In the genomic region with DNA sequence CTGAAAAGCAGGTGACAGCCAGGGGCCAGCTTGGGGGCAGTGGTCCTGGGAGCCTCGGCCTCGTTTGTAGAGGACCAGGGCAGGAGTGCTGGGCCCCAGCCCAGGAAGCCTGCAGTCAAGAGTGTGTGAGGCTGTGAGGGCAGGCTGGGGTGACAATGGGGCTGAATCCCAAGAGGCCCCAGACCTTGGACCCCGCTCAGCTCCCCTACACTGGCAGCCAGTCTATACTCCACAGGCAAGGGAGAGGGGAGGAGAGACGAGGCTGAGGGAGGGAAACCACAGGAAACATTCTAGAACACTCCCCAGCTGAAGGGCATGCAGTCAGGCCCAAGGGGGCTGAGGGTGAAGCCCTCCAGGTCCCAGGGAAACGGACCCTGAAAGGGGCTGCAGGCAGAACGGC, we compare ENCODE assay signal across 1 cellular context.
TF ChIP-seq lines count a peak whose summit lies in the region.

No MANE protein-coding gene starts in this region.

TF ChIP-seq in HepG2, 621 proteins besides CTCF, POLR2A, EP300 and RAD21 (continued from another document):
- TF ChIP-seq, protein P1, sequence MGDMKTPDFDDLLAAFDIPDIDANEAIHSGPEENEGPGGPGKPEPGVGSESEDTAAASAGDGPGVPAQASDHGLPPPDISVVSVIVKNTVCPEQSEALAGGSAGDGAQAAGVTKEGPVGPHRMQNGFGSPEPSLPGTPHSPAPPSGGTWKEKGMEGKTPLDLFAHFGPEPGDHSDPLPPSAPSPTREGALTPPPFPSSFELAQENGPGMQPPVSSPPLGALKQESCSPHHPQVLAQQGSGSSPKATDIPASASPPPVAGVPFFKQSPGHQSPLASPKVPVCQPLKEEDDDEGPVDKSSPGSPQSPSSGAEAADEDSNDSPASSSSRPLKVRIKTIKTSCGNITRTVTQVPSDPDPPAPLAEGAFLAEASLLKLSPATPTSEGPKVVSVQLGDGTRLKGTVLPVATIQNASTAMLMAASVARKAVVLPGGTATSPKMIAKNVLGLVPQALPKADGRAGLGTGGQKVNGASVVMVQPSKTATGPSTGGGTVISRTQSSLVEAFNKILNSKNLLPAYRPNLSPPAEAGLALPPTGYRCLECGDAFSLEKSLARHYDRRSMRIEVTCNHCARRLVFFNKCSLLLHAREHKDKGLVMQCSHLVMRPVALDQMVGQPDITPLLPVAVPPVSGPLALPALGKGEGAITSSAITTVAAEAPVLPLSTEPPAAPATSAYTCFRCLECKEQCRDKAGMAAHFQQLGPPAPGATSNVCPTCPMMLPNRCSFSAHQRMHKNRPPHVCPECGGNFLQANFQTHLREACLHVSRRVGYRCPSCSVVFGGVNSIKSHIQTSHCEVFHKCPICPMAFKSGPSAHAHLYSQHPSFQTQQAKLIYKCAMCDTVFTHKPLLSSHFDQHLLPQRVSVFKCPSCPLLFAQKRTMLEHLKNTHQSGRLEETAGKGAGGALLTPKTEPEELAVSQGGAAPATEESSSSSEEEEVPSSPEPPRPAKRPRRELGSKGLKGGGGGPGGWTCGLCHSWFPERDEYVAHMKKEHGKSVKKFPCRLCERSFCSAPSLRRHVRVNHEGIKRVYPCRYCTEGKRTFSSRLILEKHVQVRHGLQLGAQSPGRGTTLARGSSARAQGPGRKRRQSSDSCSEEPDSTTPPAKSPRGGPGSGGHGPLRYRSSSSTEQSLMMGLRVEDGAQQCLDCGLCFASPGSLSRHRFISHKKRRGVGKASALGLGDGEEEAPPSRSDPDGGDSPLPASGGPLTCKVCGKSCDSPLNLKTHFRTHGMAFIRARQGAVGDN (CRISPR knock-in tag; IDR thresholded peaks at IDR 0.05), result peak; percentile 87
- TF ChIP-seq HMG20A (CRISPR knock-in tag; IDR thresholded peaks at IDR 0.05; ENCODE audit: borderline replicate concordance) (no peak), ZSCAN25 (CRISPR knock-in tag; IDR thresholded peaks at IDR 0.05) (peak; percentile 89), KLF11 (CRISPR knock-in tag; IDR thresholded peaks at IDR 0.05) (no peak), ZNF598 (CRISPR knock-in tag; IDR thresholded peaks at IDR 0.05; ENCODE audit: borderline replicate concordance) (no peak), ZNF205 (CRISPR knock-in tag; IDR thresholded peaks at IDR 0.05) (no peak), ZNF225 (CRISPR knock-in tag; IDR thresholded peaks at IDR 0.05) (no peak), ZNF460 (CRISPR knock-in tag; IDR thresholded peaks at IDR 0.05; ENCODE audit: borderline replicate concordance) (no peak), PRMT3 (CRISPR knock-in tag; IDR thresholded peaks at IDR 0.05; ENCODE audit: borderline replicate concordance, low read depth) (no peak), ZNF317 (CRISPR knock-in tag; IDR thresholded peaks at IDR 0.05) (no peak), FOXP1 (IDR thresholded peaks at IDR 0.05) (no peak), FOXP1 (CRISPR knock-in tag; IDR thresholded peaks at IDR 0.05) (no peak), NFYC (CRISPR knock-in tag; IDR thresholded peaks at IDR 0.05) (no peak), ZMAT3 (CRISPR knock-in tag; conservative IDR thresholded peaks at IDR 0.05) (0 out of 2 replicates have a peak, but pooled peaks have one; percentile 18), ZNF773 (CRISPR knock-in tag; IDR thresholded peaks at IDR 0.05; ENCODE audit: borderline replicate concordance) (no peak)
- TF ChIP-seq, protein P2, sequence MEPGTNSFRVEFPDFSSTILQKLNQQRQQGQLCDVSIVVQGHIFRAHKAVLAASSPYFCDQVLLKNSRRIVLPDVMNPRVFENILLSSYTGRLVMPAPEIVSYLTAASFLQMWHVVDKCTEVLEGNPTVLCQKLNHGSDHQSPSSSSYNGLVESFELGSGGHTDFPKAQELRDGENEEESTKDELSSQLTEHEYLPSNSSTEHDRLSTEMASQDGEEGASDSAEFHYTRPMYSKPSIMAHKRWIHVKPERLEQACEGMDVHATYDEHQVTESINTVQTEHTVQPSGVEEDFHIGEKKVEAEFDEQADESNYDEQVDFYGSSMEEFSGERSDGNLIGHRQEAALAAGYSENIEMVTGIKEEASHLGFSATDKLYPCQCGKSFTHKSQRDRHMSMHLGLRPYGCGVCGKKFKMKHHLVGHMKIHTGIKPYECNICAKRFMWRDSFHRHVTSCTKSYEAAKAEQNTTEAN (CRISPR knock-in tag; conservative IDR thresholded peaks at IDR 0.05), result no peak
- TF ChIP-seq, protein P3, sequence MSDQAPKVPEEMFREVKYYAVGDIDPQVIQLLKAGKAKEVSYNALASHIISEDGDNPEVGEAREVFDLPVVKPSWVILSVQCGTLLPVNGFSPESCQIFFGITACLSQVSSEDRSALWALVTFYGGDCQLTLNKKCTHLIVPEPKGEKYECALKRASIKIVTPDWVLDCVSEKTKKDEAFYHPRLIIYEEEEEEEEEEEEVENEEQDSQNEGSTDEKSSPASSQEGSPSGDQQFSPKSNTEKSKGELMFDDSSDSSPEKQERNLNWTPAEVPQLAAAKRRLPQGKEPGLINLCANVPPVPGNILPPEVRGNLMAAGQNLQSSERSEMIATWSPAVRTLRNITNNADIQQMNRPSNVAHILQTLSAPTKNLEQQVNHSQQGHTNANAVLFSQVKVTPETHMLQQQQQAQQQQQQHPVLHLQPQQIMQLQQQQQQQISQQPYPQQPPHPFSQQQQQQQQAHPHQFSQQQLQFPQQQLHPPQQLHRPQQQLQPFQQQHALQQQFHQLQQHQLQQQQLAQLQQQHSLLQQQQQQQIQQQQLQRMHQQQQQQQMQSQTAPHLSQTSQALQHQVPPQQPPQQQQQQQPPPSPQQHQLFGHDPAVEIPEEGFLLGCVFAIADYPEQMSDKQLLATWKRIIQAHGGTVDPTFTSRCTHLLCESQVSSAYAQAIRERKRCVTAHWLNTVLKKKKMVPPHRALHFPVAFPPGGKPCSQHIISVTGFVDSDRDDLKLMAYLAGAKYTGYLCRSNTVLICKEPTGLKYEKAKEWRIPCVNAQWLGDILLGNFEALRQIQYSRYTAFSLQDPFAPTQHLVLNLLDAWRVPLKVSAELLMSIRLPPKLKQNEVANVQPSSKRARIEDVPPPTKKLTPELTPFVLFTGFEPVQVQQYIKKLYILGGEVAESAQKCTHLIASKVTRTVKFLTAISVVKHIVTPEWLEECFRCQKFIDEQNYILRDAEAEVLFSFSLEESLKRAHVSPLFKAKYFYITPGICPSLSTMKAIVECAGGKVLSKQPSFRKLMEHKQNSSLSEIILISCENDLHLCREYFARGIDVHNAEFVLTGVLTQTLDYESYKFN (CRISPR knock-in tag; conservative IDR thresholded peaks at IDR 0.05), result 0 out of 2 replicates have a peak, but pooled peaks have one; percentile 7
- TF ChIP-seq, protein P4, sequence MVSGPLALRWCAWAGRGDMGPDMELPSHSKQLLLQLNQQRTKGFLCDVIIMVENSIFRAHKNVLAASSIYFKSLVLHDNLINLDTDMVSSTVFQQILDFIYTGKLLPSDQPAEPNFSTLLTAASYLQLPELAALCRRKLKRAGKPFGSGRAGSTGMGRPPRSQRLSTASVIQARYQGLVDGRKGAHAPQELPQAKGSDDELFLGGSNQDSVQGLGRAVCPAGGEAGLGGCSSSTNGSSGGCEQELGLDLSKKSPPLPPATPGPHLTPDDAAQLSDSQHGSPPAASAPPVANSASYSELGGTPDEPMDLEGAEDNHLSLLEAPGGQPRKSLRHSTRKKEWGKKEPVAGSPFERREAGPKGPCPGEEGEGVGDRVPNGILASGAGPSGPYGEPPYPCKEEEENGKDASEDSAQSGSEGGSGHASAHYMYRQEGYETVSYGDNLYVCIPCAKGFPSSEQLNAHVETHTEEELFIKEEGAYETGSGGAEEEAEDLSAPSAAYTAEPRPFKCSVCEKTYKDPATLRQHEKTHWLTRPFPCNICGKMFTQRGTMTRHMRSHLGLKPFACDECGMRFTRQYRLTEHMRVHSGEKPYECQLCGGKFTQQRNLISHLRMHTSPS (CRISPR knock-in tag; IDR thresholded peaks at IDR 0.05; ENCODE audit: low read depth), result no peak
- TF ChIP-seq, protein P5, sequence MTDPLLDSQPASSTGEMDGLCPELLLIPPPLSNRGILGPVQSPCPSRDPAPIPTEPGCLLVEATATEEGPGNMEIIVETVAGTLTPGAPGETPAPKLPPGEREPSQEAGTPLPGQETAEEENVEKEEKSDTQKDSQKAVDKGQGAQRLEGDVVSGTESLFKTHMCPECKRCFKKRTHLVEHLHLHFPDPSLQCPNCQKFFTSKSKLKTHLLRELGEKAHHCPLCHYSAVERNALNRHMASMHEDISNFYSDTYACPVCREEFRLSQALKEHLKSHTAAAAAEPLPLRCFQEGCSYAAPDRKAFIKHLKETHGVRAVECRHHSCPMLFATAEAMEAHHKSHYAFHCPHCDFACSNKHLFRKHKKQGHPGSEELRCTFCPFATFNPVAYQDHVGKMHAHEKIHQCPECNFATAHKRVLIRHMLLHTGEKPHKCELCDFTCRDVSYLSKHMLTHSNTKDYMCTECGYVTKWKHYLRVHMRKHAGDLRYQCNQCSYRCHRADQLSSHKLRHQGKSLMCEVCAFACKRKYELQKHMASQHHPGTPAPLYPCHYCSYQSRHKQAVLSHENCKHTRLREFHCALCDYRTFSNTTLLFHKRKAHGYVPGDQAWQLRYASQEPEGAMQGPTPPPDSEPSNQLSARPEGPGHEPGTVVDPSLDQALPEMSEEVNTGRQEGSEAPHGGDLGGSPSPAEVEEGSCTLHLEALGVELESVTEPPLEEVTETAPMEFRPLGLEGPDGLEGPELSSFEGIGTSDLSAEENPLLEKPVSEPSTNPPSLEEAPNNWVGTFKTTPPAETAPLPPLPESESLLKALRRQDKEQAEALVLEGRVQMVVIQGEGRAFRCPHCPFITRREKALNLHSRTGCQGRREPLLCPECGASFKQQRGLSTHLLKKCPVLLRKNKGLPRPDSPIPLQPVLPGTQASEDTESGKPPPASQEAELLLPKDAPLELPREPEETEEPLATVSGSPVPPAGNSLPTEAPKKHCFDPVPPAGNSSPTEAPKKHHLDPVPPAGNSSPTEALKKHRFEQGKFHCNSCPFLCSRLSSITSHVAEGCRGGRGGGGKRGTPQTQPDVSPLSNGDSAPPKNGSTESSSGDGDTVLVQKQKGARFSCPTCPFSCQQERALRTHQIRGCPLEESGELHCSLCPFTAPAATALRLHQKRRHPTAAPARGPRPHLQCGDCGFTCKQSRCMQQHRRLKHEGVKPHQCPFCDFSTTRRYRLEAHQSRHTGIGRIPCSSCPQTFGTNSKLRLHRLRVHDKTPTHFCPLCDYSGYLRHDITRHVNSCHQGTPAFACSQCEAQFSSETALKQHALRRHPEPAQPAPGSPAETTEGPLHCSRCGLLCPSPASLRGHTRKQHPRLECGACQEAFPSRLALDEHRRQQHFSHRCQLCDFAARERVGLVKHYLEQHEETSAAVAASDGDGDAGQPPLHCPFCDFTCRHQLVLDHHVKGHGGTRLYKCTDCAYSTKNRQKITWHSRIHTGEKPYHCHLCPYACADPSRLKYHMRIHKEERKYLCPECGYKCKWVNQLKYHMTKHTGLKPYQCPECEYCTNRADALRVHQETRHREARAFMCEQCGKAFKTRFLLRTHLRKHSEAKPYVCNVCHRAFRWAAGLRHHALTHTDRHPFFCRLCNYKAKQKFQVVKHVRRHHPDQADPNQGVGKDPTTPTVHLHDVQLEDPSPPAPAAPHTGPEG (CRISPR knock-in tag; IDR thresholded peaks at IDR 0.05), result no peak
